Comparison of ENCODE assay signal across 1 cellular context in the genomic region with DNA sequence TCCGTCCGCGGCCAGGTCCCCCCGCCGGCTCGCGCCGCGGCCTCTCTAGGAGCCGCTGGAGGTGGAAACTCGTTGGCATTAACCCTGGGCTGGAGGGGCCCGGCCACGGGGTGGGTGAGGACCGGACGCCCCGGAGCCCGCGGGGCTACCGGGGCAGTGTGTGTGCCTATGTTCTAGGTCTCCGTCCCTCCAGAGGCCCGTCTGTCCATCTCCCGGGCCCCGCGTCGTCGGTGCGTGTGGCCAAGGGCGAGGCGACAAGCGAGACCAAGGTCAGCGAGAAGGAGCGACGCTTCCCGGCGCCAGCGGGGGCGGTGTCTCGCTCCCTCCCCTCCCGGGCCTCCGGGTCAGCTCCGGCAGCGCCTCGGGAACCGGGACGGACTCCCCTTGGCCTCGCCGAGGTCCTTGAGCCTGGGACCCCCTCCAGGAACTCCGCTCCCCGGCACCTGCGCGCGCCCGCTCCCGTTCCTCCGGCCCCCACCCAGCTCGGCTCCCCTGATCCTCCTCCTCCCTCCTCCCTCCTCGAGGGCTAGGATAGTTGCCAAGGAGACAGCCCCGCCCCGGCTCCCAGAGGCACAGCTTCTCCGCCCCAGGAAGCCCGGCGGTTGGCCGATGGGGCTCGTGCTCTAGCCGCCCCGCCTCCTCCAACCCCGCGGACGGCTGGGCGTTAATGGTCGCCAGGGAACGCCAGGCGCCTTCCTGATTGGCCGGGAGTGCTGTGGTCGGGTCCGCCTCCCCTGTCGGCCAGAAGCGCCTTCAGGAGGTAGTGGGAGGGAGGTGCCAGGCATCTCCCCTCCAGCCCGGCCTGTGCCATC.
TF ChIP-seq lines count a peak whose summit lies in the region.

No MANE protein-coding gene starts in this region.

TF ChIP-seq in HepG2, 621 proteins besides CTCF, POLR2A, EP300 and RAD21 (continued from another document):
- TF ChIP-seq, protein P1, sequence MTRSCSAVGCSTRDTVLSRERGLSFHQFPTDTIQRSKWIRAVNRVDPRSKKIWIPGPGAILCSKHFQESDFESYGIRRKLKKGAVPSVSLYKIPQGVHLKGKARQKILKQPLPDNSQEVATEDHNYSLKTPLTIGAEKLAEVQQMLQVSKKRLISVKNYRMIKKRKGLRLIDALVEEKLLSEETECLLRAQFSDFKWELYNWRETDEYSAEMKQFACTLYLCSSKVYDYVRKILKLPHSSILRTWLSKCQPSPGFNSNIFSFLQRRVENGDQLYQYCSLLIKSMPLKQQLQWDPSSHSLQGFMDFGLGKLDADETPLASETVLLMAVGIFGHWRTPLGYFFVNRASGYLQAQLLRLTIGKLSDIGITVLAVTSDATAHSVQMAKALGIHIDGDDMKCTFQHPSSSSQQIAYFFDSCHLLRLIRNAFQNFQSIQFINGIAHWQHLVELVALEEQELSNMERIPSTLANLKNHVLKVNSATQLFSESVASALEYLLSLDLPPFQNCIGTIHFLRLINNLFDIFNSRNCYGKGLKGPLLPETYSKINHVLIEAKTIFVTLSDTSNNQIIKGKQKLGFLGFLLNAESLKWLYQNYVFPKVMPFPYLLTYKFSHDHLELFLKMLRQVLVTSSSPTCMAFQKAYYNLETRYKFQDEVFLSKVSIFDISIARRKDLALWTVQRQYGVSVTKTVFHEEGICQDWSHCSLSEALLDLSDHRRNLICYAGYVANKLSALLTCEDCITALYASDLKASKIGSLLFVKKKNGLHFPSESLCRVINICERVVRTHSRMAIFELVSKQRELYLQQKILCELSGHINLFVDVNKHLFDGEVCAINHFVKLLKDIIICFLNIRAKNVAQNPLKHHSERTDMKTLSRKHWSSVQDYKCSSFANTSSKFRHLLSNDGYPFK (CRISPR knock-in tag; IDR thresholded peaks at IDR 0.05; ENCODE audit: borderline replicate concordance): peak; percentile 80
- no peak for TF ChIP-seq HHEX (CRISPR knock-in tag; IDR thresholded peaks at IDR 0.05)
- TF ChIP-seq ONECUT2 (CRISPR knock-in tag; IDR thresholded peaks at IDR 0.05): no peak
- TF ChIP-seq ZNF12 (CRISPR knock-in tag; IDR thresholded peaks at IDR 0.05): peak; percentile 45; the same call in 1 of the 2 replicates
TF ChIP-seq in HepG2: peak in this region for 267.
